In the genomic region with DNA sequence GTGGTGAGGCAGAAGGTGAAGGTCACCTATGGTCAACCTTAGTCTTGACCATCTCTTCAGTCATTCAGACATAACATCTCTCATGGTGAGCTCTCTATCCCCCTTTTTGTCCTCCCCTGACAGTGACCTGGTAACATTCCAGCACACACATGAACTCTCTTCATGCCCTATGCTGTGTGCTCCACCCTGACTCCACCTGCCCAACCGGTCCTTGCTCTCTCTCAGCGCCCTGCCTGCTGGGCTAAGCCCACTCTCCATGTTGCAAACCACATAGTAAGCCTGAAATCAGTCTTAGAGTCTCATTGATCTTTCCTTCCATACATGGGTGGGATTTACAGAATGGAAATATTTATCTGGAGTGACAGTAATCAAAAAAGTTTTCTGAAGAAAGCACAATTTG, we compare ENCODE assay signal across 26 cellular contexts. TPM values are rescaled to one million over a fixed set of nuclear protein-coding genes. Genes with fewer than 3 reads are reported as not detected.
"Had no signal": no experiment of that assay in that cellular context is flagged by ENCODE, and none has a peak within 500 bp of the region (broad histone marks: within the 10 kb centered on the region; RNA-seq: fewer than 3 reads in every experiment).

No MANE protein-coding gene starts in this region.

- H3K27me3 ChIP-seq: gastrocnemius medialis had no signal

- H3K27ac ChIP-seq: epithelial cell of prostate, esophagus muscularis mucosa, gastrocnemius medialis, heart right ventricle, left ventricle myocardium inferior, lower lobe of right lung had no signal

- H3K4me1 Mint-ChIP-seq: endodermal cell had no signal

- H3K27me3 Mint-ChIP-seq: effector memory CD8-positive, alpha-beta T cell had no signal

- ATAC-seq: effector memory CD8-positive, alpha-beta T cell; gastrocnemius medialis; heart right ventricle; left colon; left lobe of liver had no signal

- H3K4me1 ChIP-seq: esophagus muscularis mucosa, gastrocnemius medialis, heart right ventricle, left ventricle myocardium inferior, lower lobe of right lung had no signal

- H3K27ac Mint-ChIP-seq: dendritic cell treated with granulocyte-macrophage colony-stimulating factor and Interleukin-4, amounts not matched to agents 40 ng/mL and 50 ng/mL, for 4 days; effector memory CD8-positive, alpha-beta T cell; endodermal cell had no signal

- H3K36me3 ChIP-seq: esophagus muscularis mucosa, gastrocnemius medialis, heart right ventricle, left ventricle myocardium inferior, lower lobe of right lung had no signal

- H3K4me3 Mint-ChIP-seq: dendritic cell treated with granulocyte-macrophage colony-stimulating factor and Interleukin-4, amounts not matched to agents 40 ng/mL and 50 ng/mL, for 4 days; effector memory CD8-positive, alpha-beta T cell; endodermal cell had no signal

- H3K4me3 ChIP-seq: esophagus muscularis mucosa, gastrocnemius medialis, heart right ventricle, left ventricle myocardium inferior, lower lobe of right lung had no signal

- DNase-seq: cortex of kidney; effector CD8-positive, alpha-beta T cell; effector memory CD8-positive, alpha-beta T cell; endodermal cell; erythroblast; foreskin fibroblast; foreskin melanocyte; gastrocnemius medialis; glutamatergic neuron; heart right ventricle; hippocampal formation; islet precursor cell; kidney; kidney glomerular epithelial cell; left colon; left ventricle myocardium inferior; lower lobe of right lung; mesenchymal stem cell; midbrain had no signal

- H3K9me3 ChIP-seq: esophagus muscularis mucosa, gastrocnemius medialis, heart right ventricle, lower lobe of right lung had no signal

- H3K9me3 Mint-ChIP-seq: dendritic cell treated with granulocyte-macrophage colony-stimulating factor and Interleukin-4, amounts not matched to agents 40 ng/mL and 50 ng/mL, for 4 days had no signal

RNA-seq across cellular contexts. Expression of gene MARCO, which starts 52.8 kb away (rescaled TPM):
- total RNA-seq: dermis microvascular lymphatic vessel endothelial cell, endodermal cell, glomerular endothelial cell, lung microvascular endothelial cell had no signal
